8 cellular contexts compared by ENCODE assay signal in genomic region chr17:40177275-40177874, GRCh38. TPM values are rescaled to one million over a fixed set of nuclear protein-coding genes. Genes with fewer than 3 reads are reported as not detected.
DNase-seq lines count a peak whose midpoint lies in the region; ATAC-seq and TF ChIP-seq lines count a peak whose summit lies in the region.

Gene RAPGEFL1, plus strand, starts transcription at chr17:40177470. Its CDS starts 392 bp downstream, at chr17:40177862.

- H3K27me3 ChIP-seq in RWPE2 (ENCODE audit: insufficient read depth, poor library complexity, severe bottlenecking): no peaks in the 10 kb centered on the region
- peaks cover 4% of the 10 kb centered on the region for H3K27me3 ChIP-seq in thymus (ENCODE audit: control insufficient read depth, insufficient read depth)

- H3K9me3 ChIP-seq in RWPE2 (ENCODE audit: severe bottlenecking) (no peaks in the 10 kb centered on the region), thymus (ENCODE audit: control insufficient read depth) (no peaks in the 10 kb centered on the region)

- DNase-seq in DMS153 treated with DMSO at 0.1 percent for 48 hours (lab: John Stamatoyannopoulos, UW; ENCODE audit: unreplicated experiment) (peak; percentile 53), RWPE2 (ENCODE audit: low spot score) (peak; percentile 74), germinal center (ENCODE audit: low spot score) (peak; percentile 92), osteocyte (ENCODE audit: extremely low spot score, unreplicated experiment) (no peak)
- peak; percentile 91 for DNase-seq in activated naive CD4-positive, alpha-beta T cell treated with anti-CD3 and anti-CD28 coated beads for 36 hours

- H3K36me3 ChIP-seq in RWPE2 (ENCODE audit: low read depth) (peaks cover 1% of the 10 kb centered on the region), thymus (ENCODE audit: control insufficient read depth, insufficient read depth) (peaks cover 27% of the 10 kb centered on the region)

- peaks cover 10% of the 10 kb centered on the region for H3K4me1 Mint-ChIP-seq in activated naive CD4-positive, alpha-beta T cell treated with anti-CD3 and anti-CD28 coated beads for 36 hours (ENCODE audit: low read depth)
- peaks cover 22% of the 10 kb centered on the region for H3K4me1 Mint-ChIP-seq in osteocyte (ENCODE audit: unreplicated experiment)

- peak within 1 kb of the TSS; percentile 28 for H3K4me3 Mint-ChIP-seq in activated naive CD4-positive, alpha-beta T cell treated with anti-CD3 and anti-CD28 coated beads for 36 hours
- H3K4me3 Mint-ChIP-seq in osteocyte (ENCODE audit: unreplicated experiment): peak within 1 kb of the TSS; percentile 55

- TF ChIP-seq CTCF in RWPE2 (IDR thresholded peaks at IDR 0.05; ENCODE audit: poor library complexity, severe bottlenecking): no peak
- TF ChIP-seq CTCF in osteocyte (IDR thresholded peaks at IDR 0.05): no peak

- 2% methylated on average over 57 of the region's 57 CpGs for WGBS in thymus

- intact Hi-C loops in activated naive CD4-positive, alpha-beta T cell treated with anti-CD3 and anti-CD28 coated beads for 36 hours (cut with micrococcal nuclease): no loop called here

- no peak within 1 kb of the TSS for H3K27ac Mint-ChIP-seq in activated naive CD4-positive, alpha-beta T cell treated with anti-CD3 and anti-CD28 coated beads for 36 hours
- H3K27ac Mint-ChIP-seq in osteocyte (ENCODE audit: unreplicated experiment): no peak within 1 kb of the TSS

- no peaks in the 10 kb centered on the region for H3K27me3 Mint-ChIP-seq in activated naive CD4-positive, alpha-beta T cell treated with anti-CD3 and anti-CD28 coated beads for 36 hours (ENCODE audit: low read depth)
- no peaks in the 10 kb centered on the region for H3K27me3 Mint-ChIP-seq in osteocyte (ENCODE audit: unreplicated experiment)

- CTCF ChIA-PET in activated naive CD4-positive, alpha-beta T cell treated with anti-CD3 and anti-CD28 coated beads for 36 hours (lab: Charles Lee): interaction anchor here (0.6 to 1.3 kb wide), 4 partner anchors 15 to 68 kb away, joined by 3 to 4 read pairs (median 4); no protein-coding TSS in a partner anchor

- peaks cover 11% of the 10 kb centered on the region for H3K36me3 Mint-ChIP-seq in activated naive CD4-positive, alpha-beta T cell treated with anti-CD3 and anti-CD28 coated beads for 36 hours (ENCODE audit: low read depth)
- H3K36me3 Mint-ChIP-seq in osteocyte (ENCODE audit: unreplicated experiment): peaks cover 13% of the 10 kb centered on the region

- peaks cover 32% of the 10 kb centered on the region for H3K4me1 ChIP-seq in RWPE2 (ENCODE audit: insufficient read depth, poor library complexity, severe bottlenecking)
- H3K4me1 ChIP-seq in thymus (ENCODE audit: control insufficient read depth, insufficient read depth, low read length): peaks cover 7% of the 10 kb centered on the region

- ATAC-seq in HG03354 (IDR thresholded peaks at IDR 0.05; ENCODE audit: poor library complexity, severe bottlenecking, unreplicated experiment): peak; percentile 74
- peak; percentile 74 for ATAC-seq in RWPE2 (ENCODE audit: low read depth)
- no peak for ATAC-seq in GM19463 (IDR thresholded peaks at IDR 0.05; ENCODE audit: unreplicated experiment)

- H3K9me3 Mint-ChIP-seq in activated naive CD4-positive, alpha-beta T cell treated with anti-CD3 and anti-CD28 coated beads for 36 hours: no peaks in the 10 kb centered on the region
- H3K9me3 Mint-ChIP-seq in osteocyte (ENCODE audit: unreplicated experiment): no peaks in the 10 kb centered on the region

- H3K27ac ChIP-seq in RWPE2 (ENCODE audit: poor library complexity, severe bottlenecking) (peak within 1 kb of the TSS; percentile 68), thymus (ENCODE audit: low read depth) (no peak within 1 kb of the TSS)

- H3K4me3 ChIP-seq in RWPE2 (ENCODE audit: severe bottlenecking): peak within 1 kb of the TSS; percentile 44
- peak within 1 kb of the TSS; percentile 53 for H3K4me3 ChIP-seq in thymus (ENCODE audit: low read length)

RNA-seq across cellular contexts. Expression of gene RAPGEFL1, which starts in this region (rescaled TPM):
- 1 to 10 TPM; 3.1 to 4.0 TPM for total RNA-seq in activated naive CD4-positive, alpha-beta T cell treated with anti-CD3 and anti-CD28 coated beads for 36 hours
- total RNA-seq in osteocyte: 5.7 and 6.8 TPM in 2 replicates
- 17.4 TPM for polyA plus RNA-seq in thymus
